In genomic region chr1:180288894-180289293, GRCh38 we compare ENCODE assay signal across 25 cellular contexts. TPM values are rescaled to one million over a fixed set of nuclear protein-coding genes. Genes with fewer than 3 reads are reported as not detected.
"Had no signal": no experiment of that assay in that cellular context is flagged by ENCODE, and none has a peak within 500 bp of the region (broad histone marks: within the 10 kb centered on the region; RNA-seq: fewer than 3 reads in every experiment).

No MANE protein-coding gene starts in this region.

- H3K4me1 ChIP-seq: gastroesophageal sphincter, lower lobe of right lung, psoas muscle, tibial artery, upper lobe of left lung, uterus had no signal

- H3K27me3 Mint-ChIP-seq: effector memory CD8-positive, alpha-beta T cell; naive thymus-derived CD8-positive, alpha-beta T cell; stimulated activated naive CD8-positive, alpha-beta T cell treated with anti-CD3 and anti-CD28 coated beads, Interleukin-15, Interleukin-2, amounts not matched to agents 100 ng/mL and 50 ng/mL, for 24 hours had no signal

- DNase-seq: effector memory CD8-positive, alpha-beta T cell; glutamatergic neuron; immature natural killer cell; left ventricle myocardium inferior; lower lobe of right lung; mesendoderm; naive thymus-derived CD8-positive, alpha-beta T cell; psoas muscle; retina; right lobe of liver; stimulated activated CD4-positive, alpha-beta T cell treated with anti-CD3 and anti-CD28 coated beads, Interleukin-4, amount 100 ng/mL, for 1 hour; stimulated activated CD8-positive, alpha-beta memory T cell treated with anti-CD3 and anti-CD28 coated beads, Interleukin-4, amount 100 ng/mL, for 48 hours; tibial artery; upper lobe of left lung; uterus had no signal

- ATAC-seq: effector memory CD8-positive, alpha-beta T cell; gastroesophageal sphincter; lower lobe of right lung; naive thymus-derived CD8-positive, alpha-beta T cell; psoas muscle; stimulated activated effector memory CD8-positive, alpha-beta T cell treated with anti-CD3 and anti-CD28 coated beads, Interleukin-12 subunit alpha, Interleukin-12 subunit beta, amount 100 ng/mL, for 72 hours had no signal

- H3K27ac ChIP-seq: epithelial cell of prostate, gastroesophageal sphincter, left ventricle myocardium inferior, lower lobe of right lung, neutrophil, psoas muscle, right lobe of liver, tibial artery, upper lobe of left lung, uterus had no signal

- H3K9me3 Mint-ChIP-seq: effector memory CD8-positive, alpha-beta T cell; immature natural killer cell; stimulated activated effector memory CD8-positive, alpha-beta T cell treated with anti-CD3 and anti-CD28 coated beads, Interleukin-12 subunit alpha, Interleukin-12 subunit beta, amount 100 ng/mL, for 72 hours; stimulated activated naive CD8-positive, alpha-beta T cell treated with anti-CD3 and anti-CD28 coated beads, Interleukin-15, Interleukin-2, amounts not matched to agents 100 ng/mL and 50 ng/mL, for 24 hours had no signal

- H3K27me3 ChIP-seq: esophagus muscularis mucosa, gastroesophageal sphincter, neutrophil, right lobe of liver, tibial artery, upper lobe of left lung, uterus had no signal

- H3K4me3 Mint-ChIP-seq: effector memory CD8-positive, alpha-beta T cell; immature natural killer cell; naive thymus-derived CD8-positive, alpha-beta T cell; stimulated activated effector memory CD8-positive, alpha-beta T cell treated with anti-CD3 and anti-CD28 coated beads, Interleukin-12 subunit alpha, Interleukin-12 subunit beta, amount 100 ng/mL, for 72 hours; stimulated activated naive CD8-positive, alpha-beta T cell treated with anti-CD3 and anti-CD28 coated beads, Interleukin-15, Interleukin-2, amounts not matched to agents 100 ng/mL and 50 ng/mL, for 24 hours had no signal

- H3K36me3 ChIP-seq: neutrophil, right lobe of liver, uterus had no signal

- H3K4me3 ChIP-seq: esophagus muscularis mucosa, gastroesophageal sphincter, left ventricle myocardium inferior, lower lobe of right lung, psoas muscle, right lobe of liver, tibial artery, upper lobe of left lung, uterus had no signal

- H3K27ac Mint-ChIP-seq: effector memory CD8-positive, alpha-beta T cell; stimulated activated effector memory CD8-positive, alpha-beta T cell treated with anti-CD3 and anti-CD28 coated beads, Interleukin-12 subunit alpha, Interleukin-12 subunit beta, amount 100 ng/mL, for 72 hours; stimulated activated naive CD8-positive, alpha-beta T cell treated with anti-CD3 and anti-CD28 coated beads, Interleukin-15, Interleukin-2, amounts not matched to agents 100 ng/mL and 50 ng/mL, for 24 hours had no signal

- H3K9me3 ChIP-seq: esophagus muscularis mucosa, gastroesophageal sphincter, lower lobe of right lung, neutrophil, psoas muscle, right lobe of liver, tibial artery, upper lobe of left lung, uterus had no signal

RNA-seq across cellular contexts. Expression of gene LHX4, which starts 58.8 kb away (rescaled TPM):
- total RNA-seq: esophagus muscularis mucosa; gastroesophageal sphincter; left ventricle myocardium inferior; lower lobe of right lung; naive thymus-derived CD8-positive, alpha-beta T cell; osteoblast; psoas muscle; right lobe of liver; temporal lobe; uterus had no signal
- polyA plus RNA-seq: keratinocyte, neural cell had no signal
